Comparison of ENCODE assay signal across 1 cellular context in genomic region chr6:42281016-42281533, GRCh38.
TF ChIP-seq lines count a peak whose summit lies in the region.

No MANE protein-coding gene starts in this region.

TF ChIP-seq in IMR-90, 13 proteins besides CTCF, POLR2A, EP300 and RAD21 (continued from another document):
- no peak for TF ChIP-seq USF2 (IDR thresholded peaks at IDR 0.05; ENCODE audit: low read depth, low read length)
- TF ChIP-seq MXI1 (IDR thresholded peaks at IDR 0.05; ENCODE audit: borderline replicate concordance, low read depth, low read length): no peak
- TF ChIP-seq ELK1 (IDR thresholded peaks at IDR 0.05; ENCODE audit: borderline replicate concordance, low read depth, low read length): no peak
- no peak for TF ChIP-seq NFE2L2 (IDR thresholded peaks at IDR 0.05; ENCODE audit: low read depth, low read length)
- TF ChIP-seq CHD1 (IDR thresholded peaks at IDR 0.05; ENCODE audit: low read depth, low read length): no peak
- no peak for TF ChIP-seq RFX5 (IDR thresholded peaks at IDR 0.05; ENCODE audit: low read depth, low read length)
- no peak for TF ChIP-seq RCOR1 (IDR thresholded peaks at IDR 0.05; ENCODE audit: insufficient replicate concordance, low read length)
